Comparison of ENCODE assay signal across 1 cellular context in genomic region chr9:34884732-34885131, GRCh38.
TF ChIP-seq lines count a peak whose summit lies in the region.

No MANE protein-coding gene starts in this region.

TF ChIP-seq in SK-N-SH treated with all-trans-retinoic acid at 6 μM for 48 hours, 23 proteins besides CTCF, POLR2A, EP300 and RAD21 (continued from another document):
- no peak for TF ChIP-seq CSRNP3 (CRISPR knock-in tag; IDR thresholded peaks at IDR 0.05)
- TF ChIP-seq CREB5 (CRISPR knock-in tag; IDR thresholded peaks at IDR 0.05; ENCODE audit: low read depth) = no peak
- TF ChIP-seq ESRRG (CRISPR knock-in tag; IDR thresholded peaks at IDR 0.05) = no peak
TF ChIP-seq in SK-N-SH treated with all-trans-retinoic acid at 6 μM for 48 hours: peak in this region for 0.
